In the genomic region with DNA sequence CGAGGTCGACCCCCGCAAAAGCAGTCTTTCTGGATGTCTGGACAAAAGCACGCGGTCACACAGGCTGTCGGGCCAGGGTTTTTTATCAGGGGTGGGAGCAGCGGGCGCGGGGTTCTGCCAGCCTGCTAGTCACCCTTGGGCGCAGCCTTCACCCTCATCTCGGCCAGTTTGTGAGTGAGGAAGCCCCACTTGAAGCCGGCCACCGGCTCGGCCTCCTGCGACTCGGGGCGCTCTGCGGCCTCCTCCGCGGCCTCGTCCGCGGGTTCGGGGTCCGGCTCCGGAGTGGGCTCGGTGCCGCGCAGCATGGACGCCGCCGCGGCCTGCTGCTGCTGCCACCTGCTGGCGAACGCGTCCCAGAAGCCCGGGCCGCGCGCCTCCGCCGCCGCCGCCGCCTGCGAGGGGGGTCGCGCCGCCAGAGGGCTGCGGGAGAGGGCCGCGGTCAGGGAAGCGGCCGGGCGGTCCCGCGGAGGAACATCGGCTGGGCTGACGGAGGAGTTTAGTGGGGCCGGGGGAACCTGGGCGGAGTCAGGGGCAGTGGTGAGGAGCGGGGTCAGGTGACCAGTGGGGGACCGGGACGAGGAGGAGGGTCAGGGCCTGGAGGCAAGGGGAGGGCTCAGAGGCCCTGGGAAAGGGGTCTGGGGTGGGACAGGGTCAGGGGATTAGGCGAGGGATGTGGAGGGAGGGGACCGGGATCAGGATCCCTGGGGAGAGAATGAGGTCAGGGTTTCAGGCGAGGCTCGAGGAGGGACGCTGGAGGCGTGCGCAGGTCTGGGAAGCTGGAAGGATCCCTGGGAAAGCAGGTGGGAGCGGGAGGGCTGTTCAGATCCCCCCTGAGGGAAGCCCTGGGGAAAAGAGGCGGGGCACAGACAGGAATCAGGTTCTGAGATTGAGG, we compare ENCODE assay signal across 8 cellular contexts.
DNase-seq lines count a peak whose midpoint lies in the region; ATAC-seq, FAIRE-seq and TF ChIP-seq lines count a peak whose summit lies in the region.

No MANE protein-coding gene starts in this region.

- H3K9me3 ChIP-seq in adipocyte (ENCODE audit: control insufficient read depth, low read length) = no peaks in the 10 kb centered on the region
- H3K9me3 ChIP-seq in iPS DF 6.9 (ENCODE audit: control insufficient read depth, insufficient read depth, low read length) = no peaks in the 10 kb centered on the region

- no peak overlapping the region for H3K27ac ChIP-seq in RWPE1
- no peak overlapping the region for H3K27ac ChIP-seq in iPS DF 6.9 (ENCODE audit: low read length)
- peak overlapping the region in 4 of 21 experiments; percentile 17 to 51 (median 30) for H3K27ac ChIP-seq in skin epidermis

- peak overlapping the region; percentile 34 for H3K9ac ChIP-seq in adipocyte (ENCODE audit: low read length)

- no peak for FAIRE-seq in GM19239 (lab: Jason Lieb, UNC)

- ATAC-seq in GM21360 (IDR thresholded peaks at IDR 0.05; ENCODE audit: unreplicated experiment) = no peak

- CTCF ChIA-PET in RWPE1 (lab: Yijun Ruan, JAX) = interaction anchor here (0.6 to 1.2 kb wide), 10 partner anchors 19 to 902 kb away, joined by 3 to 6 read pairs (median 4); a partner anchor contains a TSS

- H3K4me3 ChIP-seq in GM12865 (ENCODE audit: low read depth, low read length) (no peak overlapping the region), adipocyte (ENCODE audit: low read length) (peak overlapping the region; percentile 67), iPS DF 6.9 (ENCODE audit: low read length) (peak overlapping the region; percentile 27; the same call in 1 of the 2 replicates), skin epidermis (peak overlapping the region; percentile 1 to 44 (median 24))

- no CpG with 5 or more reads among the region's 73 CpGs for WGBS in iPS DF 6.9 (ENCODE audit: insufficient coverage, insufficient read length)

- H3K36me3 ChIP-seq in adipocyte (ENCODE audit: control insufficient read depth, insufficient read depth, low read length, severe bottlenecking) = no peaks in the 10 kb centered on the region
- no peaks in the 10 kb centered on the region for H3K36me3 ChIP-seq in iPS DF 6.9 (ENCODE audit: control insufficient read depth, insufficient read depth, low read length)

- H3K4me1 ChIP-seq in adipocyte (ENCODE audit: control insufficient read depth, insufficient read depth, low read length) (peaks cover 11% of the 10 kb centered on the region), iPS DF 6.9 (ENCODE audit: control insufficient read depth, insufficient read depth, low read length) (peaks cover 8% of the 10 kb centered on the region)

- TF ChIP-seq CTCF in GM12865 (IDR thresholded peaks at IDR 0.05; ENCODE audit: insufficient read depth, low read depth, low read length, missing control alignments) = peak; percentile 60
- peak; percentile 91 for TF ChIP-seq CTCF in RWPE1 (conservative IDR thresholded peaks at IDR 0.05; ENCODE audit: low read depth)

- POLR2A ChIA-PET in RWPE1 (lab: Yijun Ruan, JAX; ENCODE audit: low non-redundant PET) = no interaction called here

- H3K27me3 ChIP-seq in adipocyte (replicated peaks; ENCODE audit: control insufficient read depth, insufficient read depth, low read length) = peaks cover 19% of the 10 kb centered on the region
- peaks cover 24% of the 10 kb centered on the region for H3K27me3 ChIP-seq in iPS DF 6.9 (ENCODE audit: control insufficient read depth, insufficient read depth, low read length)

- peak; percentile 28 for DNase-seq in GM12865 (ENCODE audit: low read depth)
- DNase-seq in RWPE1 (ENCODE audit: low spot score) = no peak
- DNase-seq in adipocyte (ENCODE audit: low read depth) = peak; percentile 76
- no peak for DNase-seq in iPS DF 6.9 (ENCODE audit: low read depth, low spot score)
- DNase-seq in GM19239 (ENCODE audit: insufficient read length, low spot score) = no peak
- no peak for DNase-seq in SIG-M5 treated with dmso at 0.1 percent for 504 hours (lab: John Stamatoyannopoulos, UW; ENCODE audit: unreplicated experiment)

Comparison
In these comparisons a context has a peak if more than half of its experiments do, and no peak if none do; other contexts are left out.
1. DNase-seq: peak in GM12865 (single experiment) and adipocyte (single experiment); none in RWPE1 (single experiment), iPS DF 6.9 (single experiment), GM19239 (single experiment) and SIG-M5 treated with dmso at 0.1 percent for 504 hours (single experiment).